9 cellular contexts compared by ENCODE assay signal in genomic region chr7:112288301-112288700, GRCh38.
"Had no signal": no experiment of that assay in that cellular context is flagged by ENCODE, and none has a peak within 500 bp of the region (broad histone marks: within the 10 kb centered on the region; RNA-seq: fewer than 3 reads in every experiment).

No MANE protein-coding gene starts in this region.

- H3K9ac ChIP-seq: GM23248 had no signal

- H3K9me3 ChIP-seq: HAP-1 had no signal

- H3K4me3 ChIP-seq: GM23248, HAP-1 had no signal

- H3K27me3 Mint-ChIP-seq: IgD-negative memory B cell had no signal

- H3K27ac ChIP-seq: GM23248, HL-60 had no signal

- H3K36me3 ChIP-seq: HAP-1 had no signal

- H2AFZ ChIP-seq: GM23248 had no signal

- DNase-seq: GM23248, GOT3, H7, HFFc6 had no signal

- H3K4me3 Mint-ChIP-seq: HFFc6 had no signal

- ATAC-seq: HCT116, HepG2 had no signal

- H3K27ac Mint-ChIP-seq: HFFc6, IgD-negative memory B cell had no signal

- H3K9me3 Mint-ChIP-seq: HFFc6, IgD-negative memory B cell had no signal
